22 cellular contexts compared by ENCODE assay signal in the genomic region with DNA sequence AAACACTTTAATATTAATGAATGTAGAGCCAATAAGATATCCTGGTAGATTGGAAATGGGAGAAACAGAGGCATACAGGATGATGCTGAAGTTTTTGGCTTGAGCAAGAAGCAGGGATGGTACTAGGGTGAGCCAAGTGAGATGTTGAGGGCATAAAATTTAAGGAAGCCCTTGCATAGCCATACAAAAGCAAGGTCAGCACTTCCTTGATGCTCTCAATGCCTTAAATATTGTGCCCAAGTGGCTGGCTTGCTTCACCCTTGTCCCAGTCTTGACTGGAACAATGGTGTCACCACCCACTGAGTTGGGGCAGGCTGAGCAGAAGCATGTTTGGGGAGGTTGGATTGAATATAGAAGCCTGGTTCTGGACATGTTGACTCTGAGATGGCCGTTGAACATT. TPM values are rescaled to one million over a fixed set of nuclear protein-coding genes. Genes with fewer than 3 reads are reported as not detected.
DNase-seq lines count a peak whose midpoint lies in the region; ATAC-seq, FAIRE-seq and TF ChIP-seq lines count a peak whose summit lies in the region.
"Had no signal": no experiment of that assay in that cellular context is flagged by ENCODE, and none has a peak within 500 bp of the region (broad histone marks: within the 10 kb centered on the region; RNA-seq: fewer than 3 reads in every experiment).

No MANE protein-coding gene starts in this region.

- H3K4me1 Mint-ChIP-seq in dendritic cell treated with granulocyte-macrophage colony-stimulating factor and Interleukin-4, amounts not matched to agents 40 ng/mL and 50 ng/mL, for 4 days (ENCODE audit: low read depth) = peaks cover 29% of the 10 kb centered on the region
- H3K4me1 Mint-ChIP-seq: CD8-positive, alpha-beta memory T cell; H9 had no signal

- H2BK120ac ChIP-seq in IMR-90 (ENCODE audit: low read depth, low read length) (no peak overlapping the region), neuronal stem cell (ENCODE audit: low read depth, low read length) (no peak overlapping the region)

- no peak overlapping the region for H2AK9ac ChIP-seq in IMR-90 (replicated peaks; ENCODE audit: low read depth, low read length, poor library complexity)

- BruUV-seq in IMR-90 (replicated peaks; lab: Mats Ljungman, UMichigan) = no TSS peak

- no peaks in the 10 kb centered on the region for H3K9me1 ChIP-seq in IMR-90 (ENCODE audit: insufficient read depth, low read length)

- H2AK5ac ChIP-seq in IMR-90 (ENCODE audit: low read depth, low read length) (no peak overlapping the region), neuronal stem cell (ENCODE audit: low read depth, low read length) (no peak overlapping the region)

- dilution Hi-C loops in IMR-90 (cut with HindIII; ENCODE audit: low sequenced_read_pairs, unreplicated experiment) = no loop called here

- H3K36me3 ChIP-seq in IMR-90 (ENCODE audit: control insufficient read depth, insufficient read depth, low read length) (no peaks in the 10 kb centered on the region), neuronal stem cell (replicated peaks in 1 of 2; ENCODE audit: control insufficient read depth in 2 of 2, insufficient read depth in 2 of 2, low read length in 2 of 2) (no peaks in the 10 kb centered on the region)
- H3K36me3 ChIP-seq: BE2C; BLaER1 treated with 17β-estradiol and CSF1 and Interleukin-3, amounts not matched to agents 10 nM and 100 nM had no signal

- H3K4ac ChIP-seq in IMR-90 (ENCODE audit: low read depth, low read length) (no peak overlapping the region), neuronal stem cell (ENCODE audit: low read length) (no peak overlapping the region)

- H3K27me3 ChIP-seq in IMR-90 (ENCODE audit: control insufficient read depth, insufficient read depth, low read length) = peaks cover 3% of the 10 kb centered on the region; the same call in 1 of the 2 replicates
- H3K27me3 ChIP-seq in neuronal stem cell (ENCODE audit: control insufficient read depth in 3 of 3, insufficient read depth in 3 of 3, low read depth in 1 of 3, low read length in 3 of 3) = no peaks in the 10 kb centered on the region
- H3K27me3 ChIP-seq: BE2C; BLaER1 treated with 17β-estradiol and CSF1 and Interleukin-3, amounts not matched to agents 10 nM and 100 nM had no signal

- H3K4me3 ChIP-seq in A549 (no peak overlapping the region), IMR-90 (ENCODE audit: insufficient read depth, low read depth, low read length) (no peak overlapping the region), neuronal stem cell (ENCODE audit: low read length in 2 of 2) (no peak overlapping the region)
- H3K4me3 ChIP-seq: BLaER1 treated with 17β-estradiol and CSF1 and Interleukin-3, amounts not matched to agents 10 nM and 100 nM; GM12878; GM23248 had no signal

- DNase-seq in A549 (ENCODE audit: low read depth in 1 of 2, low spot score in 1 of 2) = no peak
- DNase-seq in IMR-90 = no peak
- DNase-seq in neuronal stem cell (ENCODE audit: low spot score) = no peak
- DNase-seq in NCI-H1105 (lab: John Stamatoyannopoulos, UW) = no peak
- no peak for DNase-seq in kidney tubule cell (ENCODE audit: low spot score)
- DNase-seq: BE2C; CD4-positive, alpha-beta T cell; CD8-positive, alpha-beta memory T cell; DMS 273 treated with DMSO at 0.1 percent for 48 hours; DND-41; GM23248; H9 had no signal

- H4K8ac ChIP-seq in IMR-90 (ENCODE audit: low read depth in 2 of 2, low read length in 2 of 2) = no peak overlapping the region
- no peak overlapping the region for H4K8ac ChIP-seq in neuronal stem cell (ENCODE audit: low read depth, low read length)

- H3K4me2 ChIP-seq in A549 (no peak overlapping the region), IMR-90 (ENCODE audit: low read depth, low read length) (no peak overlapping the region), neuronal stem cell (ENCODE audit: insufficient read depth, low read length, poor library complexity, severe bottlenecking) (no peak overlapping the region)

- H2BK15ac ChIP-seq in IMR-90 (ENCODE audit: low read depth, low read length) (no peak overlapping the region), neuronal stem cell (ENCODE audit: low read length) (no peak overlapping the region)

- no peak overlapping the region for H2BK12ac ChIP-seq in neuronal stem cell (ENCODE audit: low read length)

- no peak overlapping the region for H3K56ac ChIP-seq in IMR-90 (ENCODE audit: extremely low read depth, insufficient read depth, low read length)

- H4K91ac ChIP-seq in IMR-90 (ENCODE audit: insufficient read depth, low read depth, low read length) (no peak overlapping the region), neuronal stem cell (ENCODE audit: low read depth, low read length, poor library complexity) (no peak overlapping the region)

- H4K5ac ChIP-seq in IMR-90 (ENCODE audit: low read depth, low read length) = no peak overlapping the region

- H3K27ac Mint-ChIP-seq in dendritic cell treated with granulocyte-macrophage colony-stimulating factor and Interleukin-4, amounts not matched to agents 40 ng/mL and 50 ng/mL, for 4 days = peak overlapping the region; percentile 81
- H3K27ac Mint-ChIP-seq: CD4-positive, alpha-beta T cell; CD8-positive, alpha-beta memory T cell; H9 had no signal

- H3K23ac ChIP-seq in IMR-90 (ENCODE audit: low read depth, low read length) (no peak overlapping the region), neuronal stem cell (ENCODE audit: low read depth, low read length, poor library complexity) (no peak overlapping the region)

- 27% methylated on average over 1 of the region's 1 CpG for WGBS in A549 (ENCODE audit: missing lambda C conversion rate)
- 80% methylated on average over 1 of the region's 1 CpG; no CpG with 5 or more reads in 1 of the 2 experiments for WGBS in IMR-90 (ENCODE audit: extremely low coverage in 2 of 2, insufficient read length in 1 of 2), 2 experiments
- WGBS in neuronal stem cell (ENCODE audit: extremely low coverage in 2 of 2, insufficient read length in 2 of 2, insufficient replicate concordance in 1 of 2), 2 donors = no CpG with 5 or more reads among the region's 1 CpG

- H2AFZ ChIP-seq in IMR-90 (replicated peaks; ENCODE audit: low read length, poor library complexity) (no peak overlapping the region), neuronal stem cell (ENCODE audit: low read length) (no peak overlapping the region)
- H2AFZ ChIP-seq: GM23248 had no signal

- H2BK5ac ChIP-seq in IMR-90 (ENCODE audit: low read depth, low read length, poor library complexity, severe bottlenecking) (no peak overlapping the region), neuronal stem cell (ENCODE audit: low read length) (no peak overlapping the region)

- H3K79me1 ChIP-seq in IMR-90 (ENCODE audit: low read depth in 1 of 2, low read length in 2 of 2) = no peaks in the 10 kb centered on the region
- H3K79me1 ChIP-seq in neuronal stem cell (ENCODE audit: low read depth, low read length) = no peaks in the 10 kb centered on the region

- no peak overlapping the region for H3K27ac ChIP-seq in A549
- H3K27ac ChIP-seq in IMR-90 (ENCODE audit: insufficient read depth, low read length) = no peak overlapping the region
- H3K27ac ChIP-seq in neuronal stem cell (replicated peaks; ENCODE audit: low read length) = no peak overlapping the region
- H3K27ac ChIP-seq: GM23248 had no signal

- peaks cover 8% of the 10 kb centered on the region; the same call in 1 of the 3 replicates for H3K4me1 ChIP-seq in A549
- H3K4me1 ChIP-seq in IMR-90 (ENCODE audit: control insufficient read depth, insufficient read depth, low read length) = peaks cover 3% of the 10 kb centered on the region
- no peaks in the 10 kb centered on the region for H3K4me1 ChIP-seq in neuronal stem cell (ENCODE audit: control insufficient read depth in 2 of 2, insufficient read depth in 1 of 2, low read depth in 1 of 2, low read length in 2 of 2)
- H3K4me1 ChIP-seq: BE2C had no signal

- no peak overlapping the region for H3K14ac ChIP-seq in IMR-90 (replicated peaks; ENCODE audit: low read depth, low read length)
- H3K14ac ChIP-seq in neuronal stem cell (ENCODE audit: low read length) = peak overlapping the region; percentile 17

- H3K4me3 Mint-ChIP-seq in dendritic cell treated with granulocyte-macrophage colony-stimulating factor and Interleukin-4, amounts not matched to agents 40 ng/mL and 50 ng/mL, for 4 days = no peak overlapping the region
- H3K4me3 Mint-ChIP-seq: CD14-positive monocyte; CD4-positive, alpha-beta T cell; CD8-positive, alpha-beta memory T cell; H9 had no signal

- ATAC-seq in A549 (no peak), IMR-90 (ENCODE audit: low read depth) (no peak), HG02610 (IDR thresholded peaks at IDR 0.05; ENCODE audit: unreplicated experiment) (no peak), HG03025 (IDR thresholded peaks at IDR 0.05; ENCODE audit: low FRiP score, unreplicated experiment) (no peak)
- ATAC-seq: GM12878, HCT116 had no signal

- TF ChIP-seq POLR2A in A549 (IDR thresholded peaks at IDR 0.05; ENCODE audit: low read length) = no peak
- TF ChIP-seq POLR2A in IMR-90 (IDR thresholded peaks at IDR 0.05; ENCODE audit: low read depth, low read length) = no peak

- no peaks in the 10 kb centered on the region for H3K9me3 Mint-ChIP-seq in dendritic cell treated with granulocyte-macrophage colony-stimulating factor and Interleukin-4, amounts not matched to agents 40 ng/mL and 50 ng/mL, for 4 days
- H3K9me3 Mint-ChIP-seq: CD14-positive monocyte; CD4-positive, alpha-beta T cell; H9 had no signal

- H3K9ac ChIP-seq in IMR-90 (ENCODE audit: low read depth, low read length) (no peak overlapping the region), neuronal stem cell (ENCODE audit: low read depth, low read length, poor library complexity) (no peak overlapping the region)
- H3K9ac ChIP-seq: GM23248 had no signal

- no peak for TF ChIP-seq EP300 in A549 (IDR thresholded peaks at IDR 0.05)

- CTCF ChIA-PET in A549 (lab: Yijun Ruan, JAX) (no interaction called here), IMR-90 (lab: Yijun Ruan, JAX) (no interaction called here)

- H2BK20ac ChIP-seq in IMR-90 (ENCODE audit: low read depth, low read length) = no peak overlapping the region

- in situ Hi-C loops in IMR-90 (cut with MboI; ENCODE audit: low sequenced_read_pairs) = loop anchor here (25.0 kb wide), 1 partner anchor 866 kb away; a partner anchor contains a TSS

- FAIRE-seq in A549 (lab: Jason Lieb, UNC) = no peak
- FAIRE-seq: D721Med, G401.6, GM12878, GM19239 had no signal

- no peak overlapping the region for H3K18ac ChIP-seq in IMR-90 (ENCODE audit: low read depth, low read length)
- no peak overlapping the region for H3K18ac ChIP-seq in neuronal stem cell (ENCODE audit: low read length)

- intact Hi-C loops in IMR-90 (cut with micrococcal nuclease) = no loop called here
- intact Hi-C loops in dendritic cell treated with granulocyte-macrophage colony-stimulating factor and Interleukin-4, amounts not matched to agents 40 ng/mL and 50 ng/mL, for 4 days (cut with micrococcal nuclease) = no loop called here

- TF ChIP-seq RAD21 in A549 (conservative IDR thresholded peaks at IDR 0.05 in 1 of 2, IDR thresholded peaks at IDR 0.05 in 1 of 2) = no peak
- TF ChIP-seq RAD21 in IMR-90 (IDR thresholded peaks at IDR 0.05; ENCODE audit: low read length) = no peak

- POLR2A ChIA-PET in A549 (lab: Yijun Ruan, JAX) = no interaction called here
- POLR2A ChIA-PET in IMR-90 (lab: Charles Lee; ENCODE audit: unreplicated experiment) = no interaction called here

- H3K9me3 ChIP-seq in A549 (no peaks in the 10 kb centered on the region), IMR-90 (ENCODE audit: control insufficient read depth, insufficient read depth, low read length) (no peaks in the 10 kb centered on the region), neuronal stem cell (replicated peaks in 1 of 2; ENCODE audit: control insufficient read depth in 2 of 2, insufficient read depth in 1 of 2, low read depth in 1 of 2, low read length in 2 of 2) (no peaks in the 10 kb centered on the region)
- H3K9me3 ChIP-seq: BE2C; BLaER1 treated with 17β-estradiol and CSF1 and Interleukin-3, amounts not matched to agents 10 nM and 100 nM had no signal

- no peaks in the 10 kb centered on the region for H3K36me3 Mint-ChIP-seq in dendritic cell treated with granulocyte-macrophage colony-stimulating factor and Interleukin-4, amounts not matched to agents 40 ng/mL and 50 ng/mL, for 4 days (ENCODE audit: low read depth)
- H3K36me3 Mint-ChIP-seq: CD14-positive monocyte; CD8-positive, alpha-beta memory T cell had no signal

- H4K20me1 ChIP-seq in IMR-90 (ENCODE audit: insufficient read depth, low read length) = no peaks in the 10 kb centered on the region
- H4K20me1 ChIP-seq: BLaER1 treated with 17β-estradiol and CSF1 and Interleukin-3, amounts not matched to agents 10 nM and 100 nM had no signal

- H3K27me3 Mint-ChIP-seq in dendritic cell treated with granulocyte-macrophage colony-stimulating factor and Interleukin-4, amounts not matched to agents 40 ng/mL and 50 ng/mL, for 4 days = no peaks in the 10 kb centered on the region

- TF ChIP-seq CTCF in A549 (IDR thresholded peaks at IDR 0.05) (no peak), IMR-90 (conservative IDR thresholded peaks at IDR 0.05; ENCODE audit: low read depth, low read length) (no peak)

RNA-seq across cellular contexts. Expression of a gene that starts 43.2 kb away (rescaled TPM):
- polyA plus RNA-seq in A549 (2011; rRNA removed) (5.5 and 7.0 TPM in 2 replicates), A549 (2017; fragmentation: RNase III; extraction: RNeasy Plus Mini Kit Qiagen cat#74134 plus additional on column Dnase treatment) (1.5 to 3.0 TPM (median 1.8 TPM) in 3 replicates), IMR-90 (2012; rRNA removed) (6.3 and 6.4 TPM in 2 replicates)
- polyA plus RNA-seq in A549 (2012; cell fraction: cytosol; rRNA removed) = 0.80 and 1.1 TPM in 2 replicates
- 0.23 and 0.24 TPM in 2 replicates for polyA plus RNA-seq in A549 (2012; cell fraction: nucleus; rRNA removed)
- 0.88 and 1.1 TPM in 2 replicates for polyA minus RNA-seq in A549 (2011; rRNA and poly(A)+ RNA removed)
- total RNA-seq in IMR-90 (2012; rRNA removed) = 12.2 and 14.2 TPM in 2 replicates
- polyA plus RNA-seq in IMR-90 (2012; cell fraction: cytosol; rRNA removed) = 2.7 and 2.8 TPM in 2 replicates
- 0.25 and 5.2 TPM in 2 replicates for polyA plus RNA-seq in IMR-90 (2012; cell fraction: nucleus; rRNA removed; ENCODE audit: low replicate concordance)
- 4.9 TPM for polyA plus RNA-seq in neuronal stem cell (2013, experiment 1 of 2)
- polyA plus RNA-seq in neuronal stem cell (2013, experiment 2 of 2) = 4.1 TPM
- total RNA-seq: GM12878 had no signal
- polyA plus RNA-seq: CD8-positive, alpha-beta memory T cell; GM12878 had no signal
